In genomic region chr7:74604326-74605020, GRCh38 we compare ENCODE assay signal across 10 cellular contexts. TPM values are rescaled to one million over a fixed set of nuclear protein-coding genes. Genes with fewer than 3 reads are reported as not detected.
DNase-seq lines count a peak whose midpoint lies in the region; ATAC-seq and TF ChIP-seq lines count a peak whose summit lies in the region.
"Had no signal": no experiment of that assay in that cellular context is flagged by ENCODE, and none has a peak within 500 bp of the region (broad histone marks: within the 10 kb centered on the region; RNA-seq: fewer than 3 reads in every experiment).

No MANE protein-coding gene starts in this region.

- no peaks in the 10 kb centered on the region for H3K4me1 ChIP-seq in Caco-2

- H3K27me3 ChIP-seq in Caco-2 (replicated peaks; ENCODE audit: control insufficient read depth, insufficient read depth, low read length) = no peaks in the 10 kb centered on the region

- no TSS peak for BruUV-seq in Caco-2 (replicated peaks; lab: Mats Ljungman, UMichigan)

- H3K4me1 Mint-ChIP-seq in Caco-2 (ENCODE audit: low read depth, unreplicated experiment) = no peaks in the 10 kb centered on the region

- H3K36me3 ChIP-seq in Caco-2 (ENCODE audit: control insufficient read depth, insufficient read depth, low read length) = 0 out of 2 replicates have a peak, but pooled peaks cover 1% of the 10 kb centered on the region

- no peak for TF ChIP-seq CTCF in Caco-2 (IDR thresholded peaks at IDR 0.05; ENCODE audit: insufficient read depth in 1 of 2, low read depth in 1 of 2, low read length in 1 of 2, severe bottlenecking in 1 of 2, unreplicated experiment in 1 of 2)

- peaks cover 19% of the 10 kb centered on the region for H3K36me3 Mint-ChIP-seq in Caco-2 (ENCODE audit: insufficient read depth, unreplicated experiment)

- CTCF ChIA-PET in Caco-2 (lab: Charles Lee) = interaction anchor here (0.5 to 0.7 kb wide), 2 partner anchors 28 to 32 kb away, joined by 3 to 6 read pairs; no protein-coding TSS in a partner anchor

- no peaks in the 10 kb centered on the region for H3K9me3 Mint-ChIP-seq in Caco-2 (ENCODE audit: unreplicated experiment)

- DNase-seq in Caco-2 = no peak
- DNase-seq in NCI-H1105 (lab: John Stamatoyannopoulos, UW) = peak; percentile 22
- DNase-seq in posterior vena cava (ENCODE audit: low spot score) = peak; percentile 87
- DNase-seq in NCI-H82 treated with DMSO at 0.1 percent for 48 hours (lab: John Stamatoyannopoulos, UW; ENCODE audit: unreplicated experiment) = no peak
- DNase-seq in T1000 (lab: John Stamatoyannopoulos, UW) = no peak
- DNase-seq: NCI-H1092, SK-N-SH had no signal

- ATAC-seq in esophagus mucosa (peak; percentile 77), GM18868 (IDR thresholded peaks at IDR 0.05; ENCODE audit: unreplicated experiment) (no peak), HG02623 (IDR thresholded peaks at IDR 0.05; ENCODE audit: unreplicated experiment) (no peak)

- H3K4me3 Mint-ChIP-seq in Caco-2 (ENCODE audit: unreplicated experiment) = no peak overlapping the region

- POLR2A ChIA-PET in Caco-2 (lab: Charles Lee) = no interaction called here

- no peaks in the 10 kb centered on the region for H3K9me3 ChIP-seq in Caco-2
- H3K9me3 ChIP-seq: SK-N-SH had no signal

- peak overlapping the region; percentile 10 for H3K27ac Mint-ChIP-seq in Caco-2 (ENCODE audit: unreplicated experiment)

- H3K27me3 Mint-ChIP-seq in Caco-2 (ENCODE audit: insufficient read depth, unreplicated experiment) = no peaks in the 10 kb centered on the region

- no peak overlapping the region for H3K4me3 ChIP-seq in Caco-2 (ENCODE audit: low read depth, low read length)

- intact Hi-C loops in Caco-2 (cut with micrococcal nuclease; ENCODE audit: unreplicated experiment) (no loop called here), posterior vena cava (cut with DNase I) (no loop called here)

RNA-seq across cellular contexts. Expression of gene GTF2I, which starts 53.0 kb away (rescaled TPM):
- total RNA-seq in Caco-2 (2022) (252 and 265 TPM in 2 replicates), esophagus mucosa (130 TPM), posterior vena cava (100 to 1,000 TPM; 113 to 119 TPM)

Comparison
In these comparisons a context has a peak if more than half of its experiments do, and no peak if none do; other contexts are left out.
1. DNase-seq: peak in NCI-H1105 (single experiment) and posterior vena cava (single experiment); none in Caco-2 (0 of 2), NCI-H82 treated with DMSO at 0.1 percent for 48 hours (single experiment) and T1000 (single experiment).